Comparison of ENCODE assay signal across 23 cellular contexts in the genomic region with DNA sequence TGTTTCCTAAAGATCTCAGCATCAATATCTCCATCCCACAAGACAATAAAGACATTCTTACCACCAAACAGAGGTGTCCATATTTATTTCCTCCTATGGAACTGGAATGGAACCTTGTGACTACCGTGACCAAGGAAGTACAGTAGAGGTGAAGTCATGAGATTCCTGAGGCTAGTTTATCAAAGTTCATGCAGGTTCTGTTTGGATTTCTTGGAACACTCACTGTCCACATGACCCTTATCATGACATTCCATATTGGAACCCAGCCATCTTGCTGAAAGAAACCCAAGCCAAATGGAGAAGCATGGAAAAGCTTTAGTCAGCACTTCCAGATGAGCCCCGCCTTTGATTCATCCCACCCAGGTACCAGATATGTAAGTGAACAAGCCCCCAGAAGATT.
"Had no signal": no experiment of that assay in that cellular context is flagged by ENCODE, and none has a peak within 500 bp of the region (broad histone marks: within the 10 kb centered on the region; RNA-seq: fewer than 3 reads in every experiment).

No MANE protein-coding gene starts in this region.

- DNase-seq: hypothalamus; immature natural killer cell; kidney; left ventricle myocardium inferior; mesendoderm; naive thymus-derived CD4-positive, alpha-beta T cell; ovary; spleen; stimulated activated CD4-positive, alpha-beta T cell treated with anti-CD3 and anti-CD28 coated beads, Interleukin-4, amount 100 ng/mL, for 24 hours; stimulated activated naive CD4-positive, alpha-beta T cell; tibial artery; trophoblast cell; upper lobe of right lung had no signal

- H3K27ac ChIP-seq: left ventricle myocardium inferior, ovary, right atrium auricular region, skin epidermis, spleen, suprapubic skin, thoracic aorta, tibial artery, upper lobe of right lung had no signal

- H3K4me1 ChIP-seq: left ventricle myocardium inferior, right atrium auricular region, spleen, suprapubic skin, tibial artery had no signal

- FAIRE-seq: islet of Langerhans, kidney, urothelium cell line had no signal

- H3K9me3 ChIP-seq: ovary, right atrium auricular region, suprapubic skin, thoracic aorta, tibial artery, upper lobe of right lung had no signal

- ATAC-seq: naive thymus-derived CD4-positive, alpha-beta T cell; natural killer cell treated with Interleukin-12 subunit alpha and Interleukin-12 subunit beta and Interleukin-15 and Interleukin-18, amount 100 ng/mL, for 72 hours; sciatic nerve; stimulated activated effector memory CD8-positive, alpha-beta T cell treated with anti-CD3 and anti-CD28 coated beads, Interleukin-12 subunit alpha, Interleukin-12 subunit beta, amount 100 ng/mL, for 72 hours; upper lobe of right lung had no signal

- H3K27me3 ChIP-seq: ovary, right atrium auricular region, spleen, suprapubic skin, tibial artery, upper lobe of right lung had no signal

- H3K36me3 ChIP-seq: left ventricle myocardium inferior, ovary, right atrium auricular region, spleen, suprapubic skin, thoracic aorta, tibial artery, upper lobe of right lung had no signal

- H3K4me3 ChIP-seq: left ventricle myocardium inferior, lung, ovary, right atrium auricular region, skin epidermis, spleen, suprapubic skin, thoracic aorta, tibial artery, upper lobe of right lung had no signal
